1 cellular context compared by ENCODE assay signal in genomic region chr19:2719910-2720776, GRCh38.
TF ChIP-seq lines count a peak whose summit lies in the region.

No MANE protein-coding gene starts in this region.

TF ChIP-seq in GM12878, 131 proteins besides CTCF, POLR2A, EP300 and RAD21:
- TF ChIP-seq SUZ12 (IDR thresholded peaks at IDR 0.05; ENCODE audit: unreplicated experiment) (peak; percentile 91), KAT2A (conservative IDR thresholded peaks at IDR 0.05; ENCODE audit: control insufficient read depth, low read depth, low read length) (no peak)
TF ChIP-seq in GM12878: peak in this region for 1.
